Comparison of ENCODE assay signal across 15 cellular contexts in genomic region chr14:104750658-104751057, GRCh38. TPM values are rescaled to one million over a fixed set of nuclear protein-coding genes. Genes with fewer than 3 reads are reported as not detected.
A peak's percentile ranks its signal among the peaks of the same experiment; 100 is the strongest.
DNase-seq lines count a peak whose midpoint lies in the region; ATAC-seq and TF ChIP-seq lines count a peak whose summit lies in the region.
"Had no signal": no experiment of that assay in that cellular context is flagged by ENCODE, and none has a peak within 500 bp of the region (broad histone marks: within the 10 kb centered on the region; RNA-seq: fewer than 3 reads in every experiment).

No MANE protein-coding gene starts in this region.

- no peaks in the 10 kb centered on the region for H3K9me2 ChIP-seq in Karpas-422 (replicated peaks; ENCODE audit: insufficient read depth, low read length)

- POLR2A ChIA-PET in activated CD4-positive, alpha-beta T cell treated with anti-CD3 and anti-CD28 coated beads for 36 hours (lab: Charles Lee) = no interaction called here

- no peak overlapping the region for H3K9ac ChIP-seq in Karpas-422 (ENCODE audit: low read length)

- no peaks in the 10 kb centered on the region for H3K27me3 ChIP-seq in Karpas-422 (ENCODE audit: low read length)
- H3K27me3 ChIP-seq: brain microvascular endothelial cell, tibial nerve had no signal

- peaks cover 20% of the 10 kb centered on the region for H3K4me1 ChIP-seq in Karpas-422 (ENCODE audit: low read length)

- H3K4me3 Mint-ChIP-seq in activated CD4-positive, alpha-beta T cell treated with anti-CD3 and anti-CD28 coated beads for 36 hours = peak overlapping the region; percentile 49
- peak overlapping the region; percentile 25 for H3K4me3 Mint-ChIP-seq in activated naive CD8-positive, alpha-beta T cell treated with anti-CD3 and anti-CD28 coated beads for 36 hours
- peak overlapping the region; percentile 28 for H3K4me3 Mint-ChIP-seq in nephron progenitor cell

- TF ChIP-seq CTCF in nephron progenitor cell (IDR thresholded peaks at IDR 0.05) = no peak

- peaks cover 14% of the 10 kb centered on the region for H3K36me3 Mint-ChIP-seq in activated CD4-positive, alpha-beta T cell treated with anti-CD3 and anti-CD28 coated beads for 36 hours (ENCODE audit: low read depth)
- peaks cover 14% of the 10 kb centered on the region for H3K36me3 Mint-ChIP-seq in activated naive CD8-positive, alpha-beta T cell treated with anti-CD3 and anti-CD28 coated beads for 36 hours
- peaks cover 13% of the 10 kb centered on the region for H3K36me3 Mint-ChIP-seq in nephron progenitor cell (ENCODE audit: low read depth)

- no peaks in the 10 kb centered on the region for H3K27me3 Mint-ChIP-seq in activated CD4-positive, alpha-beta T cell treated with anti-CD3 and anti-CD28 coated beads for 36 hours
- no peaks in the 10 kb centered on the region for H3K27me3 Mint-ChIP-seq in activated naive CD8-positive, alpha-beta T cell treated with anti-CD3 and anti-CD28 coated beads for 36 hours
- peaks cover 7% of the 10 kb centered on the region for H3K27me3 Mint-ChIP-seq in nephron progenitor cell (ENCODE audit: low read depth, poor library complexity)

- peaks cover 27% of the 10 kb centered on the region for H3K4me1 Mint-ChIP-seq in activated CD4-positive, alpha-beta T cell treated with anti-CD3 and anti-CD28 coated beads for 36 hours
- H3K4me1 Mint-ChIP-seq in activated naive CD8-positive, alpha-beta T cell treated with anti-CD3 and anti-CD28 coated beads for 36 hours = peaks cover 27% of the 10 kb centered on the region
- H3K4me1 Mint-ChIP-seq in nephron progenitor cell = peaks cover 57% of the 10 kb centered on the region

- intact Hi-C loops in activated CD4-positive, alpha-beta T cell treated with anti-CD3 and anti-CD28 coated beads for 36 hours (cut with DNase I, micrococcal nuclease) = loop anchor here in 1 of 2 experiments (5.0 kb wide), 1 partner anchor 182 kb away; no protein-coding TSS in a partner anchor

- no peak overlapping the region for H3K27ac ChIP-seq in Karpas-422 (ENCODE audit: low read length)
- H3K27ac ChIP-seq: brain microvascular endothelial cell had no signal

- no peak for ATAC-seq in activated CD4-positive, alpha-beta T cell treated with anti-CD3 and anti-CD28 coated beads for 36 hours
- ATAC-seq: A549 had no signal

- peaks cover 27% of the 10 kb centered on the region for H3K79me2 ChIP-seq in Karpas-422 (ENCODE audit: low read length)

- H3K9me3 Mint-ChIP-seq in activated CD4-positive, alpha-beta T cell treated with anti-CD3 and anti-CD28 coated beads for 36 hours (ENCODE audit: low read depth) = no peaks in the 10 kb centered on the region
- H3K9me3 Mint-ChIP-seq in activated naive CD8-positive, alpha-beta T cell treated with anti-CD3 and anti-CD28 coated beads for 36 hours = no peaks in the 10 kb centered on the region
- peaks cover 25% of the 10 kb centered on the region for H3K9me3 Mint-ChIP-seq in nephron progenitor cell

- no peak overlapping the region for H3K27ac Mint-ChIP-seq in activated CD4-positive, alpha-beta T cell treated with anti-CD3 and anti-CD28 coated beads for 36 hours
- no peak overlapping the region for H3K27ac Mint-ChIP-seq in activated naive CD8-positive, alpha-beta T cell treated with anti-CD3 and anti-CD28 coated beads for 36 hours
- H3K27ac Mint-ChIP-seq in nephron progenitor cell = no peak overlapping the region

- peaks cover 20% of the 10 kb centered on the region for H4K20me1 ChIP-seq in Karpas-422 (ENCODE audit: insufficient read depth, low read depth, low read length)

- no peaks in the 10 kb centered on the region; the same call in 1 of the 2 replicates for H3K36me3 ChIP-seq in Karpas-422 (ENCODE audit: insufficient read depth, low read length)
- H3K36me3 ChIP-seq: brain microvascular endothelial cell had no signal

- H2AFZ ChIP-seq in Karpas-422 (ENCODE audit: low read length) = no peak overlapping the region

- H3K4me2 ChIP-seq in Karpas-422 (ENCODE audit: low read depth, low read length, poor library complexity, severe bottlenecking) = no peak overlapping the region
- H3K4me2 ChIP-seq: A549, smooth muscle cell had no signal

- CTCF ChIA-PET in activated CD4-positive, alpha-beta T cell treated with anti-CD3 and anti-CD28 coated beads for 36 hours (lab: Charles Lee) = interaction anchor here (0.6 to 1.3 kb wide), 2 partner anchors 76 to 1224 kb away, joined by 4 to 5 read pairs; no protein-coding TSS in a partner anchor

- H3K4me3 ChIP-seq in Karpas-422 (ENCODE audit: low read length) = no peak overlapping the region
- H3K4me3 ChIP-seq: A549, smooth muscle cell, tibial nerve had no signal

- H3K9me3 ChIP-seq in Karpas-422 (ENCODE audit: low read length) = no peaks in the 10 kb centered on the region
- H3K9me3 ChIP-seq: A549, tibial nerve had no signal

- DNase-seq in activated CD4-positive, alpha-beta T cell treated with anti-CD3 and anti-CD28 coated beads for 36 hours = peak; percentile 44
- DNase-seq in activated CD4-positive, alpha-beta T cell treated with anti-CD3 and anti-CD28 coated beads for 4 hours = no peak
- DNase-seq in Karpas-422 (peak; percentile 77), nephron progenitor cell (no peak), dermis blood vessel endothelial cell (no peak), D341Med (ENCODE audit: low spot score) (no peak), Kasumi-1 (lab: John Stamatoyannopoulos, UW) (no peak)
- peak; percentile 20 for DNase-seq in activated naive CD8-positive, alpha-beta T cell treated with anti-CD3 and anti-CD28 coated beads for 36 hours
- DNase-seq: brain microvascular endothelial cell, glutamatergic neuron, NCI-H146, NCI-H526 treated with DMSO at 0.1 percent for 48 hours had no signal

RNA-seq across cellular contexts. Expression of gene SIVA1, which starts 2.3 kb away (rescaled TPM):
- total RNA-seq in activated CD4-positive, alpha-beta T cell treated with anti-CD3 and anti-CD28 coated beads for 36 hours = 10 to 100 TPM; 47.1 to 97.1 TPM
- total RNA-seq in Karpas-422 (2014; rRNA removed; shearing (Covaris generic); ENCODE audit: low replicate concordance) = 68.1 and 212 TPM in 2 replicates
- total RNA-seq in activated naive CD8-positive, alpha-beta T cell treated with anti-CD3 and anti-CD28 coated beads for 36 hours = 100 to 1,000 TPM; 137 to 147 TPM
- total RNA-seq in dermis blood vessel endothelial cell = 115 and 214 TPM in 2 replicates

RNA-seq across cellular contexts. Expression of gene ADSS1, which starts 26.6 kb away (rescaled TPM):
- 1 to 10 TPM; 2.2 to 3.2 TPM for total RNA-seq in activated CD4-positive, alpha-beta T cell treated with anti-CD3 and anti-CD28 coated beads for 36 hours
- 2.8 and 5.3 TPM in 2 replicates for total RNA-seq in Karpas-422 (2014; rRNA removed; shearing (Covaris generic); ENCODE audit: low replicate concordance)
- 1 to 10 TPM in 1 of 2 experiments, under 1 TPM in 1; 0.87 to 1.7 TPM for total RNA-seq in activated naive CD8-positive, alpha-beta T cell treated with anti-CD3 and anti-CD28 coated beads for 36 hours
- total RNA-seq in dermis blood vessel endothelial cell = 0.98 and 2.2 TPM in 2 replicates

RNA-seq across cellular contexts. Expression of gene AKT1, which starts 44.9 kb away (rescaled TPM):
- total RNA-seq in activated CD4-positive, alpha-beta T cell treated with anti-CD3 and anti-CD28 coated beads for 36 hours = 100 to 1,000 TPM; 110 to 126 TPM
- 70.4 and 127 TPM in 2 replicates for total RNA-seq in Karpas-422 (2014; rRNA removed; shearing (Covaris generic); ENCODE audit: low replicate concordance)
- 100 to 1,000 TPM; 112 TPM for total RNA-seq in activated naive CD8-positive, alpha-beta T cell treated with anti-CD3 and anti-CD28 coated beads for 36 hours
- total RNA-seq in dermis blood vessel endothelial cell = 163 and 236 TPM in 2 replicates

RNA-seq across cellular contexts. Expression of gene ZBTB42, which starts 50.2 kb away (rescaled TPM):
- total RNA-seq in activated CD4-positive, alpha-beta T cell treated with anti-CD3 and anti-CD28 coated beads for 36 hours = 1 to 10 TPM; 1.5 to 2.0 TPM
- 0.45 and 2.6 TPM in 2 replicates for total RNA-seq in Karpas-422 (2014; rRNA removed; shearing (Covaris generic); ENCODE audit: low replicate concordance)
- 1 to 10 TPM; 1.1 to 1.4 TPM for total RNA-seq in activated naive CD8-positive, alpha-beta T cell treated with anti-CD3 and anti-CD28 coated beads for 36 hours
- total RNA-seq in dermis blood vessel endothelial cell = 5.1 and 7.0 TPM in 2 replicates

Comparison
In these comparisons a context has a peak if more than half of its experiments do, and no peak if none do; other contexts are left out.
1. DNase-seq: peak in activated CD4-positive, alpha-beta T cell treated with anti-CD3 and anti-CD28 coated beads for 36 hours (single experiment), Karpas-422 (single experiment) and activated naive CD8-positive, alpha-beta T cell treated with anti-CD3 and anti-CD28 coated beads for 36 hours (single experiment); none in activated CD4-positive, alpha-beta T cell treated with anti-CD3 and anti-CD28 coated beads for 4 hours (0 of 2), nephron progenitor cell (single experiment), dermis blood vessel endothelial cell (single experiment), D341Med (single experiment) and Kasumi-1 (0 of 2).
2. Peak in every context shown above with its lines, with median percentiles within 50 percentile points of each other: H3K4me3 Mint-ChIP-seq.